ENCODE assay signal across 1 cellular context in genomic region chr6:41449399-41450245, GRCh38.
TF ChIP-seq lines count a peak whose summit lies in the region.

No MANE protein-coding gene starts in this region.

TF ChIP-seq in HepG2, 621 proteins besides CTCF, POLR2A, EP300 and RAD21 (continued from another document and continues in another):
- no peak for TF ChIP-seq ZNF142 (CRISPR knock-in tag; IDR thresholded peaks at IDR 0.05)
- TF ChIP-seq GMEB1 (CRISPR knock-in tag; IDR thresholded peaks at IDR 0.05; ENCODE audit: borderline replicate concordance): no peak
- no peak for TF ChIP-seq ZNF563 (CRISPR knock-in tag; IDR thresholded peaks at IDR 0.05)
- peak; percentile 80; the same call in 1 of the 2 replicates for TF ChIP-seq FOXK1 (CRISPR knock-in tag; IDR thresholded peaks at IDR 0.05; ENCODE audit: borderline replicate concordance, low read depth)
- TF ChIP-seq NFATC3 (CRISPR knock-in tag; IDR thresholded peaks at IDR 0.05): no peak
- no peak for TF ChIP-seq SKIL (CRISPR knock-in tag; IDR thresholded peaks at IDR 0.05; ENCODE audit: borderline replicate concordance)
- TF ChIP-seq POLR2AphosphoS5 (IDR thresholded peaks at IDR 0.05; ENCODE audit: low read depth, low read length): no peak
- TF ChIP-seq MAFG (CRISPR knock-in tag; IDR thresholded peaks at IDR 0.05): no peak
- TF ChIP-seq ZSCAN21 (CRISPR knock-in tag; IDR thresholded peaks at IDR 0.05; ENCODE audit: borderline replicate concordance): 0 out of 2 replicates have a peak, but pooled peaks have one; percentile 52
- 0 out of 2 replicates have a peak, but pooled peaks have one; percentile 35 for TF ChIP-seq KDM3A (CRISPR knock-in tag; IDR thresholded peaks at IDR 0.05; ENCODE audit: low read depth)
- TF ChIP-seq CEBPB (IDR thresholded peaks at IDR 0.05; ENCODE audit: borderline replicate concordance, low read depth, low read length): peak; percentile 98
- 0 out of 2 replicates have a peak, but pooled peaks have one; percentile 20 for TF ChIP-seq GABPB1 (CRISPR knock-in tag; IDR thresholded peaks at IDR 0.05)
- TF ChIP-seq ZSCAN5A (CRISPR knock-in tag; IDR thresholded peaks at IDR 0.05; ENCODE audit: borderline replicate concordance): no peak
- TF ChIP-seq MYNN (CRISPR knock-in tag; IDR thresholded peaks at IDR 0.05; ENCODE audit: low read depth): peak; percentile 67; the same call in 1 of the 2 replicates
- no peak for TF ChIP-seq PRPF4 (IDR thresholded peaks at IDR 0.05; ENCODE audit: low read depth, low read length, poor library complexity, severe bottlenecking)
- TF ChIP-seq ZNF619 (CRISPR knock-in tag; IDR thresholded peaks at IDR 0.05): no peak
- TF ChIP-seq THAP9 (CRISPR knock-in tag; IDR thresholded peaks at IDR 0.05; ENCODE audit: borderline replicate concordance): 0 out of 2 replicates have a peak, but pooled peaks have one; percentile 28
- no peak for TF ChIP-seq AGO1 (IDR thresholded peaks at IDR 0.05; ENCODE audit: low read depth, low read length, poor library complexity, severe bottlenecking)
- TF ChIP-seq ZNF790 (CRISPR knock-in tag; IDR thresholded peaks at IDR 0.05; ENCODE audit: borderline replicate concordance): no peak
- TF ChIP-seq ZNF550 (CRISPR knock-in tag; IDR thresholded peaks at IDR 0.05; ENCODE audit: borderline replicate concordance): no peak
- no peak for TF ChIP-seq GATA4 (IDR thresholded peaks at IDR 0.05; ENCODE audit: borderline replicate concordance, low read depth)
- no peak for TF ChIP-seq HCFC1 (IDR thresholded peaks at IDR 0.05; ENCODE audit: low read depth, low read length)
- no peak for TF ChIP-seq DR1 (CRISPR knock-in tag; IDR thresholded peaks at IDR 0.05)
- TF ChIP-seq ZSCAN31 (CRISPR knock-in tag; IDR thresholded peaks at IDR 0.05; ENCODE audit: low read depth): no peak
- TF ChIP-seq PRDM10 (CRISPR knock-in tag; IDR thresholded peaks at IDR 0.05; ENCODE audit: low read depth): no peak
- TF ChIP-seq NKX3-1 (CRISPR knock-in tag; IDR thresholded peaks at IDR 0.05): no peak
- no peak for TF ChIP-seq ZNF143 (CRISPR knock-in tag; IDR thresholded peaks at IDR 0.05)
- no peak for TF ChIP-seq HDAC2 (CRISPR knock-in tag; IDR thresholded peaks at IDR 0.05)
- no peak for TF ChIP-seq PAWR (CRISPR knock-in tag; IDR thresholded peaks at IDR 0.05; ENCODE audit: borderline replicate concordance)
- TF ChIP-seq FOXP1 (IDR thresholded peaks at IDR 0.05): no peak
- TF ChIP-seq FOXP1 (CRISPR knock-in tag; IDR thresholded peaks at IDR 0.05): peak; percentile 39; the same call in 1 of the 2 replicates
- TF ChIP-seq ZNF878 (CRISPR knock-in tag; IDR thresholded peaks at IDR 0.05): no peak
- TF ChIP-seq ZSCAN25 (CRISPR knock-in tag; IDR thresholded peaks at IDR 0.05): peak; percentile 51; the same call in 1 of the 2 replicates
- peak; percentile 86 for TF ChIP-seq SALL1 (CRISPR knock-in tag; IDR thresholded peaks at IDR 0.05)
- TF ChIP-seq CHD4 (IDR thresholded peaks at IDR 0.05; ENCODE audit: borderline replicate concordance, low read length): peak; percentile 94
- no peak for TF ChIP-seq ZBTB2 (CRISPR knock-in tag; IDR thresholded peaks at IDR 0.05; ENCODE audit: low read depth)
- no peak for TF ChIP-seq ZNF558 (CRISPR knock-in tag; IDR thresholded peaks at IDR 0.05; ENCODE audit: borderline replicate concordance)
